10 cellular contexts compared by ENCODE assay signal in genomic region chr1:201540846-201541735, GRCh38. TPM values are rescaled to one million over a fixed set of nuclear protein-coding genes. Genes with fewer than 3 reads are reported as not detected.
DNase-seq lines count a peak whose midpoint lies in the region; ATAC-seq, FAIRE-seq and TF ChIP-seq lines count a peak whose summit lies in the region.
"Had no signal": no experiment of that assay in that cellular context is flagged by ENCODE, and none has a peak within 500 bp of the region (broad histone marks: within the 10 kb centered on the region; RNA-seq: fewer than 3 reads in every experiment).

No MANE protein-coding gene starts in this region.

- H3K79me2 ChIP-seq in GM12878 (ENCODE audit: control insufficient read depth, insufficient read depth, low read length), result no peaks in the 10 kb centered on the region

- ATAC-seq in heart left ventricle (no peak), left ventricle myocardium superior (no peak), GM12878 (no peak), HG03139 (IDR thresholded peaks at IDR 0.05; ENCODE audit: unreplicated experiment) (no peak)

- H4K20me1 ChIP-seq in GM12878 (ENCODE audit: control insufficient read depth, insufficient read depth), result 0 out of 2 replicates have a peak, but pooled peaks cover 2% of the 10 kb centered on the region

- H3K9ac ChIP-seq in GM12878 (ENCODE audit: control insufficient read depth, insufficient read depth, low read length), result no peak overlapping the region

- no TSS peak for BruUV-seq in GM12878 (replicated peaks; lab: Mats Ljungman, UMichigan)

- H3K27me3 ChIP-seq in heart left ventricle (no peaks in the 10 kb centered on the region), GM12878 (replicated peaks in 1 of 2; ENCODE audit: control insufficient read depth in 2 of 2, insufficient read depth in 2 of 2, low read length in 1 of 2) (peaks cover 13 to 31% of the 10 kb centered on the region in 2 experiments), transverse colon (peaks cover 29% of the 10 kb centered on the region)

- no peak overlapping the region for H2AFZ ChIP-seq in GM12878 (ENCODE audit: control insufficient read depth, low read depth, low read length)

- no peak overlapping the region for H3K4me2 ChIP-seq in GM12878 (ENCODE audit: control insufficient read depth, insufficient read depth)

- H3K9me3 ChIP-seq in heart left ventricle, result no peaks in the 10 kb centered on the region
- no peaks in the 10 kb centered on the region for H3K9me3 ChIP-seq in GM12878 (replicated peaks; ENCODE audit: control insufficient read depth, insufficient read depth, low read length)
- H3K9me3 ChIP-seq in mesodermal cell (ENCODE audit: control insufficient read depth, low read length), result no peaks in the 10 kb centered on the region
- H3K9me3 ChIP-seq in transverse colon, result no peaks in the 10 kb centered on the region

- CTCF ChIA-PET in GM12878 (lab: Yijun Ruan, JAX), result interaction anchor here (0.9 to 1.6 kb wide), 4 partner anchors 13 to 252 kb away, joined by 3 to 5 read pairs (median 4); no protein-coding TSS in a partner anchor
- CTCF ChIA-PET in RWPE1 (lab: Yijun Ruan, JAX), result interaction anchor here (0.7 to 1.3 kb wide), 4 partner anchors 10 to 163 kb away, joined by 3 to 11 read pairs (median 4); no protein-coding TSS in a partner anchor

- TF ChIP-seq EP300 in GM12878 (IDR thresholded peaks at IDR 0.05; ENCODE audit: borderline replicate concordance in 1 of 2, control insufficient read depth in 1 of 2, low read depth in 2 of 2, low read length in 2 of 2) (no peak), transverse colon (IDR thresholded peaks at IDR 0.05; ENCODE audit: low read depth) (no peak)

- SMC1A ChIA-PET in GM12878 (lab: Charles Lee; ENCODE audit: uncharacterized antibody, unreplicated experiment), result interaction anchor here (1.0 kb wide), 2 partner anchors 10 to 13 kb away, joined by 3 read pairs; no protein-coding TSS in a partner anchor

- intact Hi-C loops in heart left ventricle (cut with DNase I), result loop anchor here in 1 of 10 donors (2.0 kb wide), 1 partner anchor 16 kb away; no protein-coding TSS in a partner anchor
- intact Hi-C loops in left ventricle myocardium superior (cut with micrococcal nuclease), result no loop called here
- intact Hi-C loops in GM12878 (cut with micrococcal nuclease; ENCODE audit: unreplicated experiment), result no loop called here
- intact Hi-C loops in transverse colon (cut with DNase I; ENCODE audit: low total_unique reads), result no loop called here

- TF ChIP-seq POLR2A in heart left ventricle (IDR thresholded peaks at IDR 0.05) (no peak), GM12878 (IDR thresholded peaks at IDR 0.05; ENCODE audit: low read depth, low read length) (no peak), transverse colon (IDR thresholded peaks at IDR 0.05) (no peak)

- RAD21 ChIA-PET in GM12878 (lab: Charles Lee; ENCODE audit: unreplicated experiment), result interaction anchor here (1.2 kb wide), 1 partner anchor 18 kb away, joined by 3 read pairs; no protein-coding TSS in a partner anchor

- POLR2A ChIA-PET in GM12878 (lab: Charles Lee), result no interaction called here
- POLR2A ChIA-PET in RWPE1 (lab: Yijun Ruan, JAX; ENCODE audit: low non-redundant PET), result no interaction called here

- H3K36me3 ChIP-seq in heart left ventricle (no peaks in the 10 kb centered on the region), GM12878 (ENCODE audit: control insufficient read depth in 2 of 2, insufficient read depth in 2 of 2, low read length in 1 of 2) (no peaks in the 10 kb centered on the region), mesodermal cell (ENCODE audit: control insufficient read depth, insufficient read depth, low read length) (peaks cover 3% of the 10 kb centered on the region), transverse colon (no peaks in the 10 kb centered on the region)

- FAIRE-seq in GM12878 (lab: Jason Lieb, UNC), result no peak
- FAIRE-seq: bronchial epithelial cell had no signal

- TF ChIP-seq RAD21 in GM12878 (IDR thresholded peaks at IDR 0.05; ENCODE audit: insufficient read depth, low read depth, low read length), result no peak

- TF ChIP-seq CTCF in heart left ventricle (IDR thresholded peaks at IDR 0.05) (no peak), GM12878 (IDR thresholded peaks at IDR 0.05 in 2 of 3, conservative IDR thresholded peaks at IDR 0.05 in 1 of 3; ENCODE audit: control insufficient read depth in 2 of 3, extremely low read depth in 1 of 3, insufficient read depth in 1 of 3, low read depth in 3 of 3, low read length in 3 of 3) (no peak), transverse colon (IDR thresholded peaks at IDR 0.05) (no peak), RWPE1 (conservative IDR thresholded peaks at IDR 0.05; ENCODE audit: low read depth) (no peak)

- in situ Hi-C loops in GM12878 (cut with MboI) (no loop called here), transverse colon (cut with MboI; ENCODE audit: low pct_ligation_motif_present in 1 of 4, low pct_unique_long_range_greater_than_20kb in 1 of 4, low sequenced_read_pairs in 3 of 4) (no loop called here)

- H3K27ac ChIP-seq in heart left ventricle, result peak overlapping the region; percentile 10 to 92 (median 86)
- H3K27ac ChIP-seq in GM12878 (ENCODE audit: control insufficient read depth, insufficient read depth), result no peak overlapping the region
- H3K27ac ChIP-seq in mesodermal cell (ENCODE audit: low read depth, low read length, severe bottlenecking), result peak overlapping the region; percentile 87
- peak overlapping the region; percentile 79 to 89 (median 85) for H3K27ac ChIP-seq in transverse colon
- H3K27ac ChIP-seq in RWPE1, result no peak overlapping the region

- H3K4me3 ChIP-seq in heart left ventricle (peak overlapping the region in 9 of 12 donors; percentile 62 to 80 (median 73)), GM12878 (no peak overlapping the region), mesodermal cell (ENCODE audit: extremely low read depth, insufficient read depth, low read length, poor library complexity, severe bottlenecking) (peak overlapping the region; percentile 80), transverse colon (peak overlapping the region in 1 of 4 donors; percentile 57)

- peaks cover 0 to 87% (median 51%) of the 10 kb centered on the region in 12 donors for H3K4me1 ChIP-seq in heart left ventricle
- no peaks in the 10 kb centered on the region for H3K4me1 ChIP-seq in GM12878 (ENCODE audit: control insufficient read depth, insufficient read depth, low read length)
- peaks cover 55% of the 10 kb centered on the region for H3K4me1 ChIP-seq in mesodermal cell (ENCODE audit: control insufficient read depth, insufficient read depth, low read length, poor library complexity, severe bottlenecking)
- H3K4me1 ChIP-seq in transverse colon, result peaks cover 6 to 37% (median 24%) of the 10 kb centered on the region in 4 donors

- 83 to 87% (median 85%) methylated on average over 12 of the region's 12 CpGs for WGBS in heart left ventricle, 4 donors
- WGBS in GM12878 (ENCODE audit: insufficient coverage, insufficient replicate concordance, low lambda C conversion rate, missing lambda C conversion rate), result 55% methylated on average over 12 of the region's 12 CpGs
- WGBS in mesodermal cell (ENCODE audit: insufficient coverage in 2 of 2), 2 experiments, result 79 to 80% methylated on average over 12 of the region's 12 CpGs
- WGBS in transverse colon (ENCODE audit: low coverage in 1 of 2), 2 donors, result 79 to 80% methylated on average over 1 to 12 of the region's 12 CpGs

- no peak for DNase-seq in heart left ventricle
- DNase-seq in left ventricle myocardium superior, result no peak
- DNase-seq in GM12878 (ENCODE audit: low read depth, low spot score), result no peak
- DNase-seq in transverse colon, result no peak
- no peak for DNase-seq in HCEC 1CT
- no peak for DNase-seq in RWPE1 (ENCODE audit: low spot score)
- DNase-seq: posterior cingulate gyrus had no signal

RNA-seq across cellular contexts. Expression of gene NAV1, which starts 2.2 kb away (rescaled TPM):
- total RNA-seq in heart left ventricle, result 100 to 1,000 TPM in 1 of 9 donors, 10 to 100 TPM in 8; 58.0 to 107 (median 85.0) TPM
- polyA plus RNA-seq in heart left ventricle, result 10 to 100 TPM; 30.5 to 37.6 TPM
- total RNA-seq in left ventricle myocardium superior, result 63.3 TPM
- total RNA-seq in GM12878 (2013; cell fraction: nucleolus; rRNA removed), result 3.6 and 5.0 TPM in 2 replicates
- total RNA-seq in GM12878 (2014; rRNA removed), result 0.11 and 0.45 TPM in 2 replicates
- total RNA-seq in GM12878 (2014; rRNA removed; fragmentation: Illumina TruSeq; extraction: Trizol), result 0.09 and 0.64 TPM in 2 replicates
- total RNA-seq in GM12878 (2021), result 1.3 and 1.5 TPM in 2 replicates
- 0.21 TPM for polyA plus RNA-seq in GM12878 (2011; ENCODE audit: low read depth)
- 0.26 and 0.37 TPM in 2 replicates for polyA plus RNA-seq in GM12878 (2011; rRNA removed)
- 0.17 and 0.25 TPM in 2 replicates for polyA plus RNA-seq in GM12878 (2011; cell fraction: cytosol; rRNA removed)
- polyA plus RNA-seq in GM12878 (2011; cell fraction: nucleus; rRNA removed), result 0.70 and 0.78 TPM in 2 replicates
- 0.38 and 0.62 TPM in 2 replicates for polyA plus RNA-seq in GM12878 (2012)
- polyA plus RNA-seq in GM12878 (2014; fragmentation: Illumina TruSeq; extraction: Trizol), result 0.54 and 0.81 TPM in 2 replicates
- polyA plus RNA-seq in GM12878 (2014; fragmentation: Nextera tagmentation; extraction: Ambion mirVana), result under 1 TPM; 0.04 to 0.05 TPM
- polyA plus RNA-seq in GM12878 (2014; rRNA removed), result 0.19 and 0.47 TPM in 2 replicates
- polyA plus RNA-seq in GM12878 (2016; fragmentation: Nextera tagmentation; extraction: Ambion mirVana), result under 1 TPM; 0.35 to 0.45 TPM
- 0.29 and 0.57 TPM in 2 replicates for polyA minus RNA-seq in GM12878 (2011; rRNA and poly(A)+ RNA removed)
- polyA minus RNA-seq in GM12878 (2011; cell fraction: cytosol; rRNA and poly(A)+ RNA removed), result 0.52 and 0.80 TPM in 2 replicates
- polyA minus RNA-seq in GM12878 (2011; cell fraction: nucleus; rRNA and poly(A)+ RNA removed), result 0.48 and 0.96 TPM in 2 replicates
- polyA plus RNA-seq in mesodermal cell (2013, experiment 1 of 2), result 56.2 TPM
- polyA plus RNA-seq in mesodermal cell (2013, experiment 2 of 2), result 48.2 TPM
- total RNA-seq in transverse colon, result 10 to 100 TPM; 13.0 to 40.6 (median 16.9) TPM

RNA-seq across cellular contexts. Expression of gene CSRP1, which starts 34.2 kb away (rescaled TPM):
- total RNA-seq in heart left ventricle (100 to 1,000 TPM in 2 of 9 donors, 10 to 100 TPM in 7; 35.8 to 325 (median 78.6) TPM), left ventricle myocardium superior (41.4 TPM), GM12878 (2014; rRNA removed) (80.1 and 80.4 TPM in 2 replicates), GM12878 (2014; rRNA removed; fragmentation: Illumina TruSeq; extraction: Trizol) (61.2 and 63.3 TPM in 2 replicates), GM12878 (2021) (67.9 and 79.8 TPM in 2 replicates), transverse colon (1,000 to 10,000 TPM in 2 of 4 donors, 100 to 1,000 TPM in 2; 697 to 1,474 (median 915) TPM)
- polyA plus RNA-seq in heart left ventricle (10 to 100 TPM; 46.6 to 81.7 TPM), GM12878 (2011; rRNA removed) (50.2 and 81.0 TPM in 2 replicates), GM12878 (2014; fragmentation: Illumina TruSeq; extraction: Trizol) (59.5 and 88.3 TPM in 2 replicates), GM12878 (2014; fragmentation: Nextera tagmentation; extraction: Ambion mirVana) (10 to 100 TPM; 23.4 to 24.3 TPM), GM12878 (2014; rRNA removed) (80.8 and 93.4 TPM in 2 replicates), GM12878 (2016; fragmentation: Nextera tagmentation; extraction: Ambion mirVana) (10 to 100 TPM; 94.4 to 99.2 TPM)
- total RNA-seq in GM12878 (2013; cell fraction: nucleolus; rRNA removed), result 25.4 and 32.7 TPM in 2 replicates
- polyA plus RNA-seq in GM12878 (2011; ENCODE audit: low read depth), result 25.1 TPM
- polyA plus RNA-seq in GM12878 (2011; cell fraction: cytosol; rRNA removed), result 102 and 110 TPM in 2 replicates
- 68.4 and 89.9 TPM in 2 replicates for polyA plus RNA-seq in GM12878 (2011; cell fraction: nucleus; rRNA removed)
- 32.9 and 33.6 TPM in 2 replicates for polyA plus RNA-seq in GM12878 (2012)
- polyA minus RNA-seq in GM12878 (2011; rRNA and poly(A)+ RNA removed), result 56.0 and 75.4 TPM in 2 replicates
- 21.2 and 22.8 TPM in 2 replicates for polyA minus RNA-seq in GM12878 (2011; cell fraction: cytosol; rRNA and poly(A)+ RNA removed)
- 14.0 and 23.8 TPM in 2 replicates for polyA minus RNA-seq in GM12878 (2011; cell fraction: nucleus; rRNA and poly(A)+ RNA removed)
- polyA plus RNA-seq in mesodermal cell (2013, experiment 1 of 2), result 73.2 TPM
- polyA plus RNA-seq in mesodermal cell (2013, experiment 2 of 2), result 56.8 TPM

Comparison
In these comparisons a context has a peak if more than half of its experiments do, and no peak if none do; other contexts are left out.
1. H3K27ac ChIP-seq: peak in heart left ventricle (12 of 12), mesodermal cell (single experiment) and transverse colon (4 of 4); none in GM12878 (single experiment) and RWPE1 (single experiment).